ENCODE assay signal across 7 cellular contexts in genomic region chr5:29508131-29508530, GRCh38.
"Had no signal": no experiment of that assay in that cellular context is flagged by ENCODE, and none has a peak within 500 bp of the region (broad histone marks: within the 10 kb centered on the region; RNA-seq: fewer than 3 reads in every experiment).

No MANE protein-coding gene starts in this region.

- DNase-seq: GM23248, GOT3, H9, HCEC 1CT, KG1 had no signal

- H3K9me3 Mint-ChIP-seq: H9 had no signal

- H2AFZ ChIP-seq: GM23248 had no signal

- H3K27ac ChIP-seq: GM23248 had no signal

- FAIRE-seq: H54, HTR-8/SVneo had no signal

- H3K4me3 ChIP-seq: GM23248 had no signal

- H3K9ac ChIP-seq: GM23248 had no signal

- H3K4me3 Mint-ChIP-seq: H9 had no signal

- H3K27ac Mint-ChIP-seq: H9 had no signal
